8 cellular contexts compared by ENCODE assay signal in genomic region chr9:99221266-99221622, GRCh38. TPM values are rescaled to one million over a fixed set of nuclear protein-coding genes. Genes with fewer than 3 reads are reported as not detected.
A peak's percentile ranks its signal among the peaks of the same experiment; 100 is the strongest.
DNase-seq lines count a peak whose midpoint lies in the region; ATAC-seq and TF ChIP-seq lines count a peak whose summit lies in the region.

No MANE protein-coding gene starts in this region.

- peak overlapping the region; percentile 90 to 98 for H3K27ac Mint-ChIP-seq in activated naive CD4-positive, alpha-beta T cell treated with anti-CD3 and anti-CD28 coated beads, Interleukin-2, amount 50 U/mL, for 72 hours

- no peaks in the 10 kb centered on the region for H3K9me3 Mint-ChIP-seq in activated naive CD4-positive, alpha-beta T cell treated with anti-CD3 and anti-CD28 coated beads, Interleukin-2, amount 50 U/mL, for 72 hours

- H3K36me3 Mint-ChIP-seq in activated naive CD4-positive, alpha-beta T cell treated with anti-CD3 and anti-CD28 coated beads, Interleukin-2, amount 50 U/mL, for 72 hours = peaks cover 39 to 41% of the 10 kb centered on the region in 2 donors

- DNase-seq in stimulated activated CD4-positive, alpha-beta T cell treated with anti-CD3 and anti-CD28 coated beads, Interleukin-2, amount 100 ng/mL, for 48 hours = peak; percentile 3 to 15
- no peak for DNase-seq in stimulated activated CD4-positive, alpha-beta T cell treated with anti-CD3 and anti-CD28 coated beads, Interleukin-12 subunit alpha, Interleukin-12 subunit beta, amount 100 ng/mL, for 4 hours
- DNase-seq in activated naive CD4-positive, alpha-beta T cell treated with anti-CD3 and anti-CD28 coated beads, Interleukin-2, amount 50 U/mL, for 72 hours (ENCODE audit: low spot score in 2 of 2) = no peak
- DNase-seq in kidney epithelial cell (ENCODE audit: low read depth) = no peak
- DNase-seq in tibial artery = peak in 1 of 2 donors; percentile 70
- DNase-seq in NCI-H2196 (lab: John Stamatoyannopoulos, UW; ENCODE audit: unreplicated experiment) = no peak
- no peak for DNase-seq in NCI-H345 treated with DMSO at 0.1 percent for 48 hours (lab: John Stamatoyannopoulos, UW; ENCODE audit: unreplicated experiment)

- TF ChIP-seq CTCF in kidney epithelial cell (IDR thresholded peaks at IDR 0.05; ENCODE audit: insufficient read depth, low read length, poor library complexity, severe bottlenecking) (no peak), tibial artery (IDR thresholded peaks at IDR 0.05) (no peak)

- H3K27me3 ChIP-seq in kidney epithelial cell (ENCODE audit: control insufficient read depth, insufficient read depth, low read length) = no peaks in the 10 kb centered on the region
- H3K27me3 ChIP-seq in tibial artery = no peaks in the 10 kb centered on the region

- no peaks in the 10 kb centered on the region for H3K9me3 ChIP-seq in tibial artery

- H3K4me3 ChIP-seq in kidney epithelial cell (ENCODE audit: low read depth, low read length) (peak overlapping the region; percentile 75), tibial artery (peak overlapping the region; percentile 90 to 93)

- no peak for ATAC-seq in activated naive CD4-positive, alpha-beta T cell treated with anti-CD3 and anti-CD28 coated beads, Interleukin-2, amount 50 U/mL, for 72 hours
- no peak for ATAC-seq in HG03442 (IDR thresholded peaks at IDR 0.05; ENCODE audit: unreplicated experiment)

- peaks cover 0 to 51% (median 37%) of the 10 kb centered on the region in 4 donors for H3K4me1 ChIP-seq in tibial artery

- H3K36me3 ChIP-seq in kidney epithelial cell (ENCODE audit: control insufficient read depth, insufficient read depth, low read length) = no peaks in the 10 kb centered on the region
- peaks cover 0 to 19% (median 11%) of the 10 kb centered on the region in 3 donors for H3K36me3 ChIP-seq in tibial artery

- intact Hi-C loops in tibial artery (cut with DNase I; ENCODE audit: low total_unique reads) = no loop called here

- peak overlapping the region; percentile 91 to 95 for H3K27ac ChIP-seq in tibial artery

RNA-seq across cellular contexts. Expression of gene ALG2, which starts 0.5 kb away (rescaled TPM):
- 10 to 100 TPM; 14.0 to 20.6 TPM for total RNA-seq in activated naive CD4-positive, alpha-beta T cell treated with anti-CD3 and anti-CD28 coated beads, Interleukin-2, amount 50 U/mL, for 72 hours
- 52.4 and 54.1 TPM in 2 replicates for total RNA-seq in kidney epithelial cell

RNA-seq across cellular contexts. Expression of gene SEC61B, which starts 0.8 kb away (rescaled TPM):
- 100 to 1,000 TPM; 105 to 127 TPM for total RNA-seq in activated naive CD4-positive, alpha-beta T cell treated with anti-CD3 and anti-CD28 coated beads, Interleukin-2, amount 50 U/mL, for 72 hours
- total RNA-seq in kidney epithelial cell = 230 and 244 TPM in 2 replicates

Comparison
In these comparisons a context has a peak if more than half of its experiments do, and no peak if none do; other contexts are left out.
1. DNase-seq: peak in stimulated activated CD4-positive, alpha-beta T cell treated with anti-CD3 and anti-CD28 coated beads, Interleukin-2, amount 100 ng/mL, for 48 hours (2 of 2); none in stimulated activated CD4-positive, alpha-beta T cell treated with anti-CD3 and anti-CD28 coated beads, Interleukin-12 subunit alpha, Interleukin-12 subunit beta, amount 100 ng/mL, for 4 hours (single experiment), activated naive CD4-positive, alpha-beta T cell treated with anti-CD3 and anti-CD28 coated beads, Interleukin-2, amount 50 U/mL, for 72 hours (0 of 2), kidney epithelial cell (single experiment), NCI-H2196 (single experiment) and NCI-H345 treated with DMSO at 0.1 percent for 48 hours (single experiment).